Comparison of ENCODE assay signal across 33 cellular contexts in genomic region chr2:105092797-105093196, GRCh38.
"Had no signal": no experiment of that assay in that cellular context is flagged by ENCODE, and none has a peak within 500 bp of the region (broad histone marks: within the 10 kb centered on the region; RNA-seq: fewer than 3 reads in every experiment).

No MANE protein-coding gene starts in this region.

- DNase-seq: activated CD4-positive, alpha-beta memory T cell treated with anti-CD3 and anti-CD28 coated beads for 36 hours; activated CD4-positive, alpha-beta T cell treated with anti-CD3 and anti-CD28 coated beads for 36 hours; activated CD4-positive, alpha-beta T cell treated with anti-CD3 and anti-CD28 coated beads, Interleukin-2, amount 10 ng/mL, durations not matched to agents 24 days and 14 days; activated CD4-positive, CD25-positive, alpha-beta regulatory T cell; activated CD4-positive, CD25-positive, alpha-beta regulatory T cell treated with anti-CD3 and anti-CD28 coated beads, Interleukin-2, amount 50 U/mL, for 72 hours; activated CD8-positive, alpha-beta memory T cell treated with anti-CD3 and anti-CD28 coated beads, Interleukin-2, amount 10 ng/mL, durations not matched to agents 7 days and 5 days; activated CD8-positive, alpha-beta memory T cell treated with anti-CD3 and anti-CD28 coated beads, Interleukin-2, amount 50 U/mL, for 4 hours; activated CD8-positive, alpha-beta T cell treated with anti-CD3 and anti-CD28 coated beads, Interleukin-2, amount 10 ng/mL, durations not matched to agents 7 days and 5 days; activated effector memory CD4-positive, alpha-beta T cell treated with anti-CD3 and anti-CD28 coated beads, Interleukin-2, amount 50 U/mL, for 16 hours; activated naive CD4-positive, alpha-beta T cell treated with anti-CD3 and anti-CD28 coated beads for 36 hours; activated naive CD8-positive, alpha-beta T cell treated with anti-CD3 and anti-CD28 coated beads for 36 hours; activated naive CD8-positive, alpha-beta T cell treated with anti-CD3 and anti-CD28 coated beads, Interleukin-2, amount 50 U/mL, for 24 hours; activated T-cell treated with anti-CD3 and anti-CD28 coated beads, Interleukin-2, amount 50 U/mL, for 1 hour; activated T-cell treated with anti-CD3 and anti-CD28 coated beads, Interleukin-2, amount 50 U/mL, for 48 hours; adrenal gland; amygdala; aorta; body of pancreas; caudate nucleus; cortex of kidney; dermis blood vessel endothelial cell; effector CD4-positive, alpha-beta T cell; foreskin keratinocyte; heart right ventricle; T-helper 1 cell; T-helper 17 cell; T1000 had no signal

- ATAC-seq: activated CD4-positive, alpha-beta T cell treated with anti-CD3 and anti-CD28 coated beads for 36 hours; activated CD8-positive, alpha-beta memory T cell treated with anti-CD3 and anti-CD28 coated beads, Interleukin-2, amount 10 ng/mL, durations not matched to agents 7 days and 5 days; activated CD8-positive, alpha-beta T cell treated with anti-CD3 and anti-CD28 coated beads, Interleukin-2, amount 10 ng/mL, durations not matched to agents 7 days and 5 days; activated naive CD8-positive, alpha-beta T cell treated with anti-CD3 and anti-CD28 coated beads, Interleukin-2, amount 50 U/mL, for 24 hours; body of pancreas; esophagus mucosa; foreskin keratinocyte; gastroesophageal sphincter; heart right ventricle; T-helper 17 cell had no signal

- H3K4me1 ChIP-seq: adrenal gland, body of pancreas, foreskin keratinocyte, gastroesophageal sphincter, heart right ventricle had no signal

- H3K4me3 Mint-ChIP-seq: activated CD4-positive, alpha-beta memory T cell treated with anti-CD3 and anti-CD28 coated beads for 36 hours; activated CD4-positive, alpha-beta T cell treated with anti-CD3 and anti-CD28 coated beads for 36 hours; activated CD4-positive, alpha-beta T cell treated with anti-CD3 and anti-CD28 coated beads, Interleukin-2, amount 10 ng/mL, durations not matched to agents 24 days and 14 days; activated CD8-positive, alpha-beta memory T cell treated with anti-CD3 and anti-CD28 coated beads, Interleukin-2, amount 10 ng/mL, durations not matched to agents 7 days and 5 days; activated CD8-positive, alpha-beta T cell treated with anti-CD3 and anti-CD28 coated beads, Interleukin-2, amount 10 ng/mL, durations not matched to agents 7 days and 5 days; activated naive CD4-positive, alpha-beta T cell treated with anti-CD3 and anti-CD28 coated beads for 36 hours; activated naive CD4-positive, alpha-beta T cell treated with anti-CD3 and anti-CD28 coated beads, Interleukin-2, amount 50 U/mL, for 24 hours; activated naive CD8-positive, alpha-beta T cell treated with anti-CD3 and anti-CD28 coated beads for 36 hours; activated naive CD8-positive, alpha-beta T cell treated with anti-CD3 and anti-CD28 coated beads, Interleukin-2, amount 50 U/mL, for 24 hours; activated T-helper 1 cell treated with anti-CD3 and anti-CD28 coated beads, Interleukin-12 subunit alpha, Interleukin-12 subunit beta, Interleukin-2, Interleukin-4 antibody, amounts not matched to agents 30 ng/mL and 10 ng/mL and 1 ng/mL, durations not matched to agents 14 hours and 24 hours and 36 hours; T-helper 17 cell; T-helper 2 cell treated with Interferon-gamma antibody and Interleukin-4, amounts not matched to agents 5 μg/mL and 100 μg/mL, for 36 hours had no signal

- H3K27me3 ChIP-seq: adrenal gland, body of pancreas, foreskin keratinocyte, gastroesophageal sphincter, heart right ventricle had no signal

- H3K9me3 ChIP-seq: adrenal gland, body of pancreas, gastroesophageal sphincter, heart right ventricle had no signal

- H3K27me3 Mint-ChIP-seq: activated CD4-positive, alpha-beta memory T cell treated with anti-CD3 and anti-CD28 coated beads for 36 hours; activated CD4-positive, alpha-beta T cell treated with anti-CD3 and anti-CD28 coated beads for 36 hours; activated CD4-positive, alpha-beta T cell treated with anti-CD3 and anti-CD28 coated beads, Interleukin-2, amount 10 ng/mL, durations not matched to agents 24 days and 14 days; activated CD8-positive, alpha-beta memory T cell treated with anti-CD3 and anti-CD28 coated beads, Interleukin-2, amount 10 ng/mL, durations not matched to agents 7 days and 5 days; activated naive CD4-positive, alpha-beta T cell treated with anti-CD3 and anti-CD28 coated beads, Interleukin-2, amount 50 U/mL, for 24 hours; activated naive CD8-positive, alpha-beta T cell treated with anti-CD3 and anti-CD28 coated beads for 36 hours; activated naive CD8-positive, alpha-beta T cell treated with anti-CD3 and anti-CD28 coated beads, Interleukin-2, amount 50 U/mL, for 24 hours; T-helper 17 cell had no signal

- H3K4me3 ChIP-seq: adrenal gland, body of pancreas, gastroesophageal sphincter, heart right ventricle had no signal

- H3K4me1 Mint-ChIP-seq: activated CD4-positive, alpha-beta T cell treated with anti-CD3 and anti-CD28 coated beads for 36 hours; activated naive CD8-positive, alpha-beta T cell treated with anti-CD3 and anti-CD28 coated beads for 36 hours; activated naive CD8-positive, alpha-beta T cell treated with anti-CD3 and anti-CD28 coated beads, Interleukin-2, amount 50 U/mL, for 24 hours; T-helper 17 cell had no signal

- H3K27ac Mint-ChIP-seq: activated CD4-positive, alpha-beta memory T cell treated with anti-CD3 and anti-CD28 coated beads for 36 hours; activated CD4-positive, alpha-beta T cell treated with anti-CD3 and anti-CD28 coated beads for 36 hours; activated CD4-positive, alpha-beta T cell treated with anti-CD3 and anti-CD28 coated beads, Interleukin-2, amount 10 ng/mL, durations not matched to agents 24 days and 14 days; activated CD8-positive, alpha-beta memory T cell treated with anti-CD3 and anti-CD28 coated beads, Interleukin-2, amount 10 ng/mL, durations not matched to agents 7 days and 5 days; activated CD8-positive, alpha-beta T cell treated with anti-CD3 and anti-CD28 coated beads, Interleukin-2, amount 10 ng/mL, durations not matched to agents 7 days and 5 days; activated naive CD4-positive, alpha-beta T cell treated with anti-CD3 and anti-CD28 coated beads for 36 hours; activated naive CD4-positive, alpha-beta T cell treated with anti-CD3 and anti-CD28 coated beads, Interleukin-2, amount 50 U/mL, for 24 hours; activated naive CD8-positive, alpha-beta T cell treated with anti-CD3 and anti-CD28 coated beads for 36 hours; activated naive CD8-positive, alpha-beta T cell treated with anti-CD3 and anti-CD28 coated beads, Interleukin-2, amount 50 U/mL, for 24 hours; activated T-helper 1 cell treated with anti-CD3 and anti-CD28 coated beads, Interleukin-12 subunit alpha, Interleukin-12 subunit beta, Interleukin-2, Interleukin-4 antibody, amounts not matched to agents 30 ng/mL and 10 ng/mL and 1 ng/mL, durations not matched to agents 14 hours and 24 hours and 36 hours; activated T-helper 2 cell treated with anti-CD3 and anti-CD28 coated beads, Interferon-gamma antibody, Interleukin-2, Interleukin-4, amounts not matched to agents 10 μg/mL and 5 μg/mL and 100 μg/mL, durations not matched to agents 14 hours and 24 hours and 36 hours; T-helper 17 cell; T-helper 2 cell treated with Interferon-gamma antibody and Interleukin-4, amounts not matched to agents 5 μg/mL and 100 μg/mL, for 36 hours had no signal

- H3K27ac ChIP-seq: adrenal gland, body of pancreas, foreskin keratinocyte, gastroesophageal sphincter, heart right ventricle had no signal

- H3K9me3 Mint-ChIP-seq: activated CD4-positive, alpha-beta memory T cell treated with anti-CD3 and anti-CD28 coated beads for 36 hours; activated CD4-positive, alpha-beta T cell treated with anti-CD3 and anti-CD28 coated beads, Interleukin-2, amount 10 ng/mL, durations not matched to agents 24 days and 14 days; activated naive CD4-positive, alpha-beta T cell treated with anti-CD3 and anti-CD28 coated beads for 36 hours; activated naive CD4-positive, alpha-beta T cell treated with anti-CD3 and anti-CD28 coated beads, Interleukin-2, amount 50 U/mL, for 24 hours; activated naive CD8-positive, alpha-beta T cell treated with anti-CD3 and anti-CD28 coated beads for 36 hours; activated naive CD8-positive, alpha-beta T cell treated with anti-CD3 and anti-CD28 coated beads, Interleukin-2, amount 50 U/mL, for 24 hours; activated T-helper 1 cell treated with anti-CD3 and anti-CD28 coated beads, Interleukin-12 subunit alpha, Interleukin-12 subunit beta, Interleukin-2, Interleukin-4 antibody, amounts not matched to agents 30 ng/mL and 10 ng/mL and 1 ng/mL, durations not matched to agents 14 hours and 24 hours and 36 hours; activated T-helper 2 cell treated with anti-CD3 and anti-CD28 coated beads, Interferon-gamma antibody, Interleukin-2, Interleukin-4, amounts not matched to agents 10 μg/mL and 5 μg/mL and 100 μg/mL, durations not matched to agents 14 hours and 24 hours and 36 hours; T-helper 2 cell treated with Interferon-gamma antibody and Interleukin-4, amounts not matched to agents 5 μg/mL and 100 μg/mL, for 36 hours had no signal
